11 cellular contexts compared by ENCODE assay signal in the genomic region with DNA sequence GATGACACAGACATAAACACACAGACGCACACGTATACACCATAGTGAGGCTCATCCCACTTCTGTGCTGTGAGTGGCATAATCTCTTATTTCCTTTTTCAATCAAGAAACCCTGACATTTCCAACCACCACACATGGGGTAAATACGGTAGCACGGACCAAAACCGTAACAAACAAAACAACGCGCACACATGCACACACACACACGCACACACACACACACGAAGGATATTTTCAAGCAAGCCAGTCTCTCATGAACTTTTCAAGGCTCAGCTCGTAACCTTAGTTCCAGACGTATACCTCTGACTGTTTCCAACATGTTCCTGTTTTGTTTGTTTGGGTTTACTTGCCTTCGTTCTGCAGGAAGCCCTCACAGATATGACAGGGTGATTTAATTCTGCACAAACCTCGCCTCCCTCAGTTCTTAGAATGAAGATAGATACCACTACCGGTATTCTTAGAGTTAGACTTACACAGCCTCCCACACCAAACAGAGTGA.
DNase-seq lines count a peak whose midpoint lies in the region; ATAC-seq, FAIRE-seq and TF ChIP-seq lines count a peak whose summit lies in the region.
"Had no signal": no experiment of that assay in that cellular context is flagged by ENCODE, and none has a peak within 500 bp of the region (broad histone marks: within the 10 kb centered on the region; RNA-seq: fewer than 3 reads in every experiment).

No MANE protein-coding gene starts in this region.

- FAIRE-seq in GM12891 (lab: Jason Lieb, UNC) = no peak

- peak; percentile 60 for ATAC-seq in HG03066 (IDR thresholded peaks at IDR 0.05; ENCODE audit: low read depth, unreplicated experiment)
- ATAC-seq in GM18873 (IDR thresholded peaks at IDR 0.05; ENCODE audit: low FRiP score, unreplicated experiment) = no peak

- H2AK5ac ChIP-seq in mesenchymal stem cell (ENCODE audit: low read length, severe bottlenecking) = no peak overlapping the region

- H3K18ac ChIP-seq in mesenchymal stem cell (ENCODE audit: low read depth in 1 of 2, low read length in 2 of 2) = no peak overlapping the region

- H3K14ac ChIP-seq in mesenchymal stem cell (ENCODE audit: low read length in 2 of 2) = peak overlapping the region in 1 of 2 experiments; percentile 68

- no peak overlapping the region for H3K9ac ChIP-seq in mesenchymal stem cell (ENCODE audit: low read length)
- H3K9ac ChIP-seq in smooth muscle cell (ENCODE audit: low read depth) = no peak overlapping the region

- H3K36me3 ChIP-seq in mesenchymal stem cell (ENCODE audit: control insufficient read depth in 1 of 2, insufficient read depth in 2 of 2, low read depth in 1 of 2, low read length in 2 of 2) (no peaks in the 10 kb centered on the region), smooth muscle cell (ENCODE audit: low read depth) (no peaks in the 10 kb centered on the region)

- no peak overlapping the region for H2BK15ac ChIP-seq in mesenchymal stem cell (ENCODE audit: low read depth, poor library complexity, severe bottlenecking)

- TF ChIP-seq POLR2A in GM12891 (IDR thresholded peaks at IDR 0.05; ENCODE audit: low read depth, low read length) = no peak

- H2BK120ac ChIP-seq in mesenchymal stem cell (ENCODE audit: low read depth, low read length) = no peak overlapping the region

- no peak overlapping the region for H3K4ac ChIP-seq in mesenchymal stem cell (ENCODE audit: low read depth in 1 of 2, low read length in 2 of 2)

- CTCF ChIA-PET in activated CD4-positive, alpha-beta T cell treated with anti-CD3 and anti-CD28 coated beads, Interleukin-2, amount 10 ng/mL, durations not matched to agents 7 days and 5 days (lab: Charles Lee) = interaction anchor here (0.7 to 1.8 kb wide), 3 partner anchors 28 to 118 kb away, joined by 3 to 6 read pairs (median 3); no protein-coding TSS in a partner anchor

- DNase-seq in GM12891 (ENCODE audit: insufficient read length, low spot score) = no peak
- DNase-seq in activated CD4-positive, alpha-beta T cell treated with anti-CD3 and anti-CD28 coated beads, Interleukin-2, amount 10 ng/mL, durations not matched to agents 7 days and 5 days = peak; percentile 78
- DNase-seq in mesenchymal stem cell = no peak
- no peak for DNase-seq in NCI-H1048 (lab: John Stamatoyannopoulos, UW)
- no peak for DNase-seq in smooth muscle cell (lab: John Stamatoyannopoulos, UW; ENCODE audit: unreplicated experiment)
- no peak for DNase-seq in NK-92 (lab: John Stamatoyannopoulos, UW; ENCODE audit: unreplicated experiment)
- DNase-seq: DMS79 treated with DMSO at 0.1 percent for 48 hours, right cardiac atrium, substantia nigra had no signal

- no peak overlapping the region for H3K4me3 Mint-ChIP-seq in activated CD4-positive, alpha-beta T cell treated with anti-CD3 and anti-CD28 coated beads, Interleukin-2, amount 10 ng/mL, durations not matched to agents 7 days and 5 days

- H3K27ac Mint-ChIP-seq in activated CD4-positive, alpha-beta T cell treated with anti-CD3 and anti-CD28 coated beads, Interleukin-2, amount 10 ng/mL, durations not matched to agents 7 days and 5 days = no peak overlapping the region

- 65% methylated on average over 14 of the region's 14 CpGs for WGBS in mesenchymal stem cell
- 67% methylated on average over 14 of the region's 14 CpGs for whole genome bisulfite sequencing in smooth muscle cell (ENCODE audit: low lambda C conversion rate)

- TF ChIP-seq CTCF in smooth muscle cell (IDR thresholded peaks at IDR 0.05; ENCODE audit: borderline replicate concordance, insufficient read depth, poor library complexity, severe bottlenecking) = no peak

- H3K27me3 ChIP-seq in mesenchymal stem cell (ENCODE audit: control insufficient read depth in 1 of 2, insufficient read depth in 1 of 2, low read length in 2 of 2) (no peaks in the 10 kb centered on the region), smooth muscle cell (ENCODE audit: low read depth) (peaks cover 31% of the 10 kb centered on the region)

- no peaks in the 10 kb centered on the region for H3F3A ChIP-seq in smooth muscle cell (ENCODE audit: low read depth)

- H3K9me3 ChIP-seq in mesenchymal stem cell (ENCODE audit: control insufficient read depth, low read length) = no peaks in the 10 kb centered on the region
- H3K9me3 ChIP-seq in smooth muscle cell (replicated peaks; ENCODE audit: low read depth) = no peaks in the 10 kb centered on the region

- H4K8ac ChIP-seq in mesenchymal stem cell (ENCODE audit: low read length) = no peak overlapping the region

- POLR2A ChIA-PET in activated CD4-positive, alpha-beta T cell treated with anti-CD3 and anti-CD28 coated beads, Interleukin-2, amount 10 ng/mL, durations not matched to agents 7 days and 5 days (lab: Charles Lee) = interaction anchor here (0.5 kb wide), 1 partner anchor 25 kb away, joined by 3 read pairs; no protein-coding TSS in a partner anchor

- H3K4me2 ChIP-seq in mesenchymal stem cell (ENCODE audit: low read length, poor library complexity, severe bottlenecking) (no peak overlapping the region), smooth muscle cell (no peak overlapping the region)

- H3K4me1 ChIP-seq in mesenchymal stem cell (ENCODE audit: control insufficient read depth, insufficient read depth, low read depth, low read length) (no peaks in the 10 kb centered on the region), smooth muscle cell (ENCODE audit: low read depth) (no peaks in the 10 kb centered on the region)

- H3K27ac ChIP-seq in mesenchymal stem cell (ENCODE audit: low read length, poor library complexity, severe bottlenecking) = no peak overlapping the region
- no peak overlapping the region for H3K27ac ChIP-seq in smooth muscle cell (ENCODE audit: low read depth)

- H4K91ac ChIP-seq in mesenchymal stem cell (ENCODE audit: low read length) = peak overlapping the region; percentile 19

- no peaks in the 10 kb centered on the region for H4K20me1 ChIP-seq in smooth muscle cell (ENCODE audit: low read depth)

- H3K4me1 Mint-ChIP-seq in activated CD4-positive, alpha-beta T cell treated with anti-CD3 and anti-CD28 coated beads, Interleukin-2, amount 10 ng/mL, durations not matched to agents 7 days and 5 days = peaks cover 46% of the 10 kb centered on the region

- H3K4me3 ChIP-seq in mesenchymal stem cell (ENCODE audit: insufficient read depth in 1 of 2, low read depth in 1 of 2, low read length in 2 of 2) (no peak overlapping the region), smooth muscle cell (no peak overlapping the region)

- H3K79me2 ChIP-seq in smooth muscle cell (ENCODE audit: low read depth) = no peaks in the 10 kb centered on the region

- H3K9me3 Mint-ChIP-seq in activated CD4-positive, alpha-beta T cell treated with anti-CD3 and anti-CD28 coated beads, Interleukin-2, amount 10 ng/mL, durations not matched to agents 7 days and 5 days = no peaks in the 10 kb centered on the region

- no peaks in the 10 kb centered on the region for H3K79me1 ChIP-seq in mesenchymal stem cell (replicated peaks; ENCODE audit: low read length, poor library complexity, severe bottlenecking)

- H3K27me3 Mint-ChIP-seq in activated CD4-positive, alpha-beta T cell treated with anti-CD3 and anti-CD28 coated beads, Interleukin-2, amount 10 ng/mL, durations not matched to agents 7 days and 5 days = no peaks in the 10 kb centered on the region

- H3K23ac ChIP-seq in mesenchymal stem cell (ENCODE audit: low read length in 2 of 2) = no peak overlapping the region

- H2BK5ac ChIP-seq in mesenchymal stem cell (ENCODE audit: low read depth, low read length, poor library complexity, severe bottlenecking) = no peak overlapping the region

- H3K36me3 Mint-ChIP-seq in activated CD4-positive, alpha-beta T cell treated with anti-CD3 and anti-CD28 coated beads, Interleukin-2, amount 10 ng/mL, durations not matched to agents 7 days and 5 days (ENCODE audit: low read depth) = peaks cover 29% of the 10 kb centered on the region

- no peak overlapping the region for H2BK12ac ChIP-seq in mesenchymal stem cell (ENCODE audit: low read length in 2 of 2)

- H2AFZ ChIP-seq in mesenchymal stem cell (ENCODE audit: low read depth, low read length) (no peak overlapping the region), smooth muscle cell (ENCODE audit: low read depth) (no peak overlapping the region)

TF ChIP-seq in GM12891, 5 proteins besides CTCF, POLR2A, EP300 and RAD21:
- 0 out of 2 replicates have a peak, but pooled peaks have one; percentile 18 for TF ChIP-seq POU2F2 (IDR thresholded peaks at IDR 0.05; ENCODE audit: low read depth, low read length)
- TF ChIP-seq PAX5 (IDR thresholded peaks at IDR 0.05; ENCODE audit: insufficient read depth, low read length, severe bottlenecking) = no peak
